14 cellular contexts compared by ENCODE assay signal in the genomic region with DNA sequence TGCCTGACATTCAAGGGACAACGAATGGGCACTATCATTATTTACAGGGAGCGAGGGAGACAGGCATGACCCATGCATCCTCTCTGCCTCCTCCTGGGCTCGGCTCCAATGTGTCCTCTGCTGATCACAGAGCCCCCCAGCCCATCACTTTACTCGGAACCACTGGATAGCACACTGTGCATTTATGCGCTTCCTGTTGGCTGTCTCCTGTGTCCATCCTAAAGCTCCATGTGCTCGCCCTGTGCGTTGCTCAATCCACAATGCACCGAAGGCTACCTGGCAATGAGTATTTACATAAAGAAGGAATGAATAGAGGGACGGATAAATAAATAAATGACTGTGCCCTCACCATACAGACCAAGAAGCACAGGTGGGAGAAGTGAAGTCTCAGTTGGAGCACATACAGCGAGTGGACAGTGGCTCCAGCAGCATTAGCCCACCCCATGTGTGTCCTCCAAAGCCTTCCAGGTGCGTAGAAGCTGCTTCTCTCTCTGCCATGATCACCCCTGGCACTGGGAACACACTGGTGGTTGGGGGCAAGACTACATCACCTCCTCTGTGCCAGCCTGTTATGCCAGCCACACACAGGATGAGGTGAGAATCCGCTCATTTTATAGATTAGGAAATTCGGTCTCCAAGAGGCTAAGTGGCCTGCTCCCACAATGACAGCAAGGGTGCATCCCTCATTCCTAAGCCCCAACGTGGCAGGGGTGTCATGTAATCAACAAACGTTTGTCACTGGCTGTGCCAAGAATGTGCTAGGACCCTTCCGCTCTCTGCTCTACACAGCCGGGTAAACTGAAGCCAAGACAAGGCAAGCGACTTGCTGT. TPM values are rescaled to one million over a fixed set of nuclear protein-coding genes. Genes with fewer than 3 reads are reported as not detected.
A peak's percentile ranks its signal among the peaks of the same experiment; 100 is the strongest.
DNase-seq lines count a peak whose midpoint lies in the region; ATAC-seq and TF ChIP-seq lines count a peak whose summit lies in the region.
"Had no signal": no experiment of that assay in that cellular context is flagged by ENCODE, and none has a peak within 500 bp of the region (broad histone marks: within the 10 kb centered on the region; RNA-seq: fewer than 3 reads in every experiment).

No MANE protein-coding gene starts in this region.

- H2AK9ac ChIP-seq in IMR-90 (replicated peaks; ENCODE audit: low read depth, low read length, poor library complexity), result no peak overlapping the region

- no TSS peak for BruUV-seq in IMR-90 (replicated peaks; lab: Mats Ljungman, UMichigan)

- no peak overlapping the region for H2BK5ac ChIP-seq in IMR-90 (ENCODE audit: low read depth, low read length, poor library complexity, severe bottlenecking)

- no peak overlapping the region for H3K18ac ChIP-seq in IMR-90 (ENCODE audit: low read depth, low read length)

- CTCF ChIA-PET in IMR-90 (lab: Yijun Ruan, JAX), result no interaction called here

- H4K20me1 ChIP-seq in GM23338 (replicated peaks; ENCODE audit: insufficient read depth) (no peaks in the 10 kb centered on the region), IMR-90 (ENCODE audit: insufficient read depth, low read length) (peaks cover 16% of the 10 kb centered on the region)

- H2AFZ ChIP-seq in GM23338, result no peak overlapping the region
- H2AFZ ChIP-seq in IMR-90 (replicated peaks; ENCODE audit: low read length, poor library complexity), result peak overlapping the region; percentile 39

- H2AK5ac ChIP-seq in IMR-90 (ENCODE audit: low read depth, low read length), result no peak overlapping the region

- H3K56ac ChIP-seq in IMR-90 (ENCODE audit: extremely low read depth, insufficient read depth, low read length), result no peak overlapping the region

- peak overlapping the region; percentile 81 for H3K4me3 Mint-ChIP-seq in GM23338

- H4K5ac ChIP-seq in IMR-90 (ENCODE audit: low read depth, low read length), result no peak overlapping the region

- H3F3A ChIP-seq in GM23338 (replicated peaks; ENCODE audit: low read depth), result no peaks in the 10 kb centered on the region; the same call in 1 of the 2 replicates

- no peak overlapping the region for H3K4ac ChIP-seq in IMR-90 (ENCODE audit: low read depth, low read length)

- no peak for TF ChIP-seq CTCF in GM23338 (conservative IDR thresholded peaks at IDR 0.05; ENCODE audit: low read depth in 2 of 2)
- no peak for TF ChIP-seq CTCF in IMR-90 (conservative IDR thresholded peaks at IDR 0.05; ENCODE audit: low read depth, low read length)

- H3K27ac ChIP-seq in GM23338 (ENCODE audit: low read depth), result no peak overlapping the region
- H3K27ac ChIP-seq in IMR-90 (ENCODE audit: insufficient read depth, low read length), result no peak overlapping the region
- H3K27ac ChIP-seq: BLaER1 treated with 17β-estradiol and CSF1 and Interleukin-3, amounts not matched to agents 10 nM and 100 nM had no signal

- ATAC-seq in GM23338 (no peak), IMR-90 (ENCODE audit: low read depth) (no peak), HG02678 (IDR thresholded peaks at IDR 0.05; ENCODE audit: unreplicated experiment) (no peak), HG03045 (IDR thresholded peaks at IDR 0.05; ENCODE audit: unreplicated experiment) (no peak)

- POLR2A ChIA-PET in IMR-90 (lab: Charles Lee; ENCODE audit: unreplicated experiment), result no interaction called here

- H3K79me1 ChIP-seq in IMR-90 (ENCODE audit: low read depth in 1 of 2, low read length in 2 of 2), result no peaks in the 10 kb centered on the region

- no peak overlapping the region for H2BK120ac ChIP-seq in IMR-90 (ENCODE audit: low read depth, low read length)

- dilution Hi-C loops in IMR-90 (cut with HindIII; ENCODE audit: low sequenced_read_pairs, unreplicated experiment), result no loop called here

- peaks cover 77% of the 10 kb centered on the region for H3K27me3 ChIP-seq in GM23338 (ENCODE audit: insufficient read depth)
- H3K27me3 ChIP-seq in IMR-90 (ENCODE audit: control insufficient read depth, insufficient read depth, low read length), result peaks cover 84% of the 10 kb centered on the region
- H3K27me3 ChIP-seq in iPS-15b (ENCODE audit: control insufficient read depth, insufficient read depth, low read length), result peaks cover 71% of the 10 kb centered on the region

- no peaks in the 10 kb centered on the region for H3K9me2 ChIP-seq in GM23338 (ENCODE audit: insufficient read depth)

- no peaks in the 10 kb centered on the region for H3K9me3 Mint-ChIP-seq in GM23338
- H3K9me3 Mint-ChIP-seq: activated CD4-positive, alpha-beta memory T cell treated with anti-CD3 and anti-CD28 coated beads for 36 hours had no signal

- H3K79me2 ChIP-seq in GM23338 (replicated peaks; ENCODE audit: insufficient read depth), result no peaks in the 10 kb centered on the region

- H3K14ac ChIP-seq in IMR-90 (replicated peaks; ENCODE audit: low read depth, low read length), result no peak overlapping the region

- H3K23ac ChIP-seq in IMR-90 (ENCODE audit: low read depth, low read length), result peak overlapping the region; percentile 3; the same call in 1 of the 2 replicates

- H3K27me3 Mint-ChIP-seq in GM23338 (ENCODE audit: insufficient read depth, low read depth, poor library complexity), result peaks cover 73% of the 10 kb centered on the region

- H2BK15ac ChIP-seq in IMR-90 (ENCODE audit: low read depth, low read length), result no peak overlapping the region

- H3K4me3 ChIP-seq in GM23338 (peak overlapping the region; percentile 76), IMR-90 (ENCODE audit: insufficient read depth, low read depth, low read length) (no peak overlapping the region), iPS-15b (ENCODE audit: low read depth, low read length) (peak overlapping the region; percentile 72)

- intact Hi-C loops in IMR-90 (cut with micrococcal nuclease), result loop anchor here (5.0 kb wide), 1 partner anchor 453 kb away; no protein-coding TSS in a partner anchor

- DNase-seq in GM23338 (ENCODE audit: low spot score) (no peak), IMR-90 (no peak), retina (peak; percentile 44)
- DNase-seq in effector CD8-positive, alpha-beta T cell (lab: John Stamatoyannopoulos, UW), result no peak
- DNase-seq: activated CD4-positive, alpha-beta memory T cell treated with anti-CD3 and anti-CD28 coated beads for 36 hours; DMS79 treated with DMSO at 0.1 percent for 48 hours; effector CD4-positive, alpha-beta T cell; hypothalamus; NCI-H2081 had no signal

- no peak overlapping the region for H3K27ac Mint-ChIP-seq in GM23338
- H3K27ac Mint-ChIP-seq: activated CD4-positive, alpha-beta memory T cell treated with anti-CD3 and anti-CD28 coated beads for 36 hours had no signal

- no peaks in the 10 kb centered on the region for H3K9me1 ChIP-seq in IMR-90 (ENCODE audit: insufficient read depth, low read length)

- TF ChIP-seq POLR2A in IMR-90 (IDR thresholded peaks at IDR 0.05; ENCODE audit: low read depth, low read length), result no peak

- H3K4me2 ChIP-seq in GM23338 (peak overlapping the region; percentile 89), IMR-90 (ENCODE audit: low read depth, low read length) (no peak overlapping the region)

- H4K91ac ChIP-seq in IMR-90 (ENCODE audit: insufficient read depth, low read depth, low read length), result no peak overlapping the region

- no peaks in the 10 kb centered on the region for H3K36me3 Mint-ChIP-seq in GM23338 (ENCODE audit: low read depth)
- H3K36me3 Mint-ChIP-seq: activated CD4-positive, alpha-beta memory T cell treated with anti-CD3 and anti-CD28 coated beads for 36 hours had no signal

- in situ Hi-C loops in IMR-90 (cut with MboI; ENCODE audit: low sequenced_read_pairs), result loop anchor here (5.0 to 25.0 kb wide), 2 partner anchors 298 to 1098 kb away; no protein-coding TSS in a partner anchor

- WGBS in IMR-90 (ENCODE audit: extremely low coverage in 2 of 2, insufficient read length in 1 of 2), 2 experiments, result 6% methylated on average over 5 of the region's 18 CpGs; no CpG with 5 or more reads in 1 of the 2 experiments

- H3K36me3 ChIP-seq in GM23338 (ENCODE audit: insufficient read depth) (no peaks in the 10 kb centered on the region), IMR-90 (ENCODE audit: control insufficient read depth, insufficient read depth, low read length) (no peaks in the 10 kb centered on the region), iPS-15b (ENCODE audit: control insufficient read depth, insufficient read depth, low read length) (no peaks in the 10 kb centered on the region)
- H3K36me3 ChIP-seq: BLaER1 treated with 17β-estradiol and CSF1 and Interleukin-3, amounts not matched to agents 10 nM and 100 nM had no signal

- no peak overlapping the region for H4K8ac ChIP-seq in IMR-90 (ENCODE audit: low read depth in 2 of 2, low read length in 2 of 2)

- H3K4me1 ChIP-seq in GM23338 (ENCODE audit: insufficient read depth) (peaks cover 25% of the 10 kb centered on the region), IMR-90 (ENCODE audit: control insufficient read depth, insufficient read depth, low read length) (peaks cover 3% of the 10 kb centered on the region; the same call in 1 of the 2 replicates), iPS-15b (ENCODE audit: control insufficient read depth, insufficient read depth, low read length) (peaks cover 3% of the 10 kb centered on the region)

- peaks cover 32% of the 10 kb centered on the region for H3K4me1 Mint-ChIP-seq in GM23338

- no peak for TF ChIP-seq RAD21 in IMR-90 (IDR thresholded peaks at IDR 0.05; ENCODE audit: low read length)

- no peak overlapping the region for H2BK20ac ChIP-seq in IMR-90 (ENCODE audit: low read depth, low read length)

- H3K9ac ChIP-seq in IMR-90 (ENCODE audit: low read depth, low read length) (no peak overlapping the region), iPS-15b (ENCODE audit: low read depth, low read length) (no peak overlapping the region)
- H3K9ac ChIP-seq: BLaER1 treated with 17β-estradiol and CSF1 and Interleukin-3, amounts not matched to agents 10 nM and 100 nM had no signal

- H3K9me3 ChIP-seq in IMR-90 (ENCODE audit: control insufficient read depth, insufficient read depth, low read length) (no peaks in the 10 kb centered on the region), iPS-15b (ENCODE audit: control insufficient read depth, insufficient read depth, low read length) (no peaks in the 10 kb centered on the region)

TF ChIP-seq in GM23338, 12 proteins besides CTCF, POLR2A, EP300 and RAD21 (continues in another document):
- TF ChIP-seq JUNB (IDR thresholded peaks at IDR 0.05; ENCODE audit: unreplicated experiment), result no peak

TF ChIP-seq in IMR-90, 13 proteins besides CTCF, POLR2A, EP300 and RAD21 (continues in another document):
- TF ChIP-seq MXI1 (IDR thresholded peaks at IDR 0.05; ENCODE audit: borderline replicate concordance, low read depth, low read length), result no peak

RNA-seq across cellular contexts. Expression of gene GDF7, which starts 2.3 kb away (rescaled TPM):
- total RNA-seq in GM23338 (2014; rRNA removed; shearing (Covaris generic)), result 0.19 and 0.52 TPM in 2 replicates
- 0.16 and 0.19 TPM in 2 replicates for polyA plus RNA-seq in GM23338 (2016; fragmentation: Nextera tagmentation; extraction: Ambion mirVana)
- total RNA-seq in IMR-90 (2012; rRNA removed), result under 0.01 TPM in 2 replicates
- 0.02 TPM in 1 of 2 replicates, not detected in the other for polyA plus RNA-seq in IMR-90 (2012; rRNA removed)
- under 0.01 and 0.01 TPM in 2 replicates for polyA plus RNA-seq in IMR-90 (2012; cell fraction: cytosol; rRNA removed)
- polyA plus RNA-seq in IMR-90 (2012; cell fraction: nucleus; rRNA removed; ENCODE audit: low replicate concordance), result 0.03 and 0.10 TPM in 2 replicates
- total RNA-seq: myocyte had no signal

RNA-seq across cellular contexts. Expression of gene HS1BP3, which starts 13.7 kb away (rescaled TPM):
- total RNA-seq in GM23338 (2014; rRNA removed; shearing (Covaris generic)), result 15.0 and 16.8 TPM in 2 replicates
- 6.0 and 7.2 TPM in 2 replicates for polyA plus RNA-seq in GM23338 (2016; fragmentation: Nextera tagmentation; extraction: Ambion mirVana)
- total RNA-seq in IMR-90 (2012; rRNA removed), result 9.0 and 10.3 TPM in 2 replicates
- polyA plus RNA-seq in IMR-90 (2012; rRNA removed), result 13.6 and 14.8 TPM in 2 replicates
- 12.6 and 13.7 TPM in 2 replicates for polyA plus RNA-seq in IMR-90 (2012; cell fraction: cytosol; rRNA removed)
- polyA plus RNA-seq in IMR-90 (2012; cell fraction: nucleus; rRNA removed; ENCODE audit: low replicate concordance), result 34.4 and 38.9 TPM in 2 replicates
